In the genomic region with DNA sequence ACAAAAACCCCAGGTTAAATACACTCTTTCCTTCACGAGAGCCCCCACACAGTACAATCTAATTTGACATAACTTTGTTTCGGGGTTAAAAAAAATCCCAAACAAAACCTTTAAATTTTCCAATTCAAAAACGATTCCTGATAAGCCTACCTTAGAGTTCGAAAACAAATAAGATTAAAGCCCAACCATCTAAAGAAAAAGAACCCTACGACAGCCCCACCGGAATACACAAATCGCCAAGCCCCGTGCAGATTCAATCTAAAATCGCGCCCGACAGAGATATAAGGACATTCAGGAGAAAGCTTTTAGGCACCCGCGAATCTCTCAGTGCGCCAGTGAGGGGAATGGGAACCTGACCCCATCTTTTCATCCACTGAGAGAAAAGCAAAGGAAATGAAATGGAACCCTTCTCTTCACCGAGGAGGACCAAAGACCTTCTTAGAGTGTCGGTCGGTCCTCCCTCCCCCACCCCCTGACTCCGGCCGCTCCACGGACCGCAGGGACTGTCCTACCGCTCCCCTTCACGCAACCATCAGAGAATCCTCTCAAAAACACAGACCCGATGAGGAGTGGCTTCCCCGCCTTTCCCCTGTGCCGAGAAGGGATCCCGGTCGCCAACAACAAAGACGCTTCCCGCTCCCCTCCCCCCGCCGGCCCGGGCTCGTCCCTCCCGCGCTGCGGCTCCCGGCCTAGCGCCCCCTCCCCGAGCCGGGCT, we compare ENCODE assay signal across 8 cellular contexts. TPM values are rescaled to one million over a fixed set of nuclear protein-coding genes. Genes with fewer than 3 reads are reported as not detected.
DNase-seq lines count a peak whose midpoint lies in the region; ATAC-seq, FAIRE-seq and TF ChIP-seq lines count a peak whose summit lies in the region.

No MANE protein-coding gene starts in this region.

- H3K27ac Mint-ChIP-seq in activated naive CD8-positive, alpha-beta T cell treated with anti-CD3 and anti-CD28 coated beads for 36 hours = peak overlapping the region; percentile 81

- DNase-seq in NCI-H446 (lab: John Stamatoyannopoulos, UW) = peak; percentile 1 to 16
- DNase-seq in NCI-H446 treated with DMSO at 0.1 percent for 48 hours (lab: John Stamatoyannopoulos, UW) = no peak
- peak; percentile 54 for DNase-seq in OCI-LY7 (ENCODE audit: low spot score)
- DNase-seq in activated naive CD8-positive, alpha-beta T cell treated with anti-CD3 and anti-CD28 coated beads for 36 hours = peak; percentile 51
- peak; percentile 17 to 90 (median 76) for DNase-seq in head of caudate nucleus
- DNase-seq in urothelium cell line (ENCODE audit: low spot score) = peak; percentile 35

- H3K4me3 ChIP-seq in OCI-LY7 (ENCODE audit: low read depth, low read length, poor library complexity, severe bottlenecking) = peak overlapping the region; percentile 93
- H3K4me3 ChIP-seq in neutrophil (ENCODE audit: low read depth in 1 of 2, low read length in 1 of 2) = peak overlapping the region; percentile 74 to 85

- no peak for FAIRE-seq in urothelium cell line (lab: Jason Lieb, UNC)

- no peaks in the 10 kb centered on the region for H3K9me2 ChIP-seq in OCI-LY7 (ENCODE audit: insufficient read depth, low read length)

- H3K4me3 Mint-ChIP-seq in activated naive CD8-positive, alpha-beta T cell treated with anti-CD3 and anti-CD28 coated beads for 36 hours = peak overlapping the region; percentile 96

- H3K27ac ChIP-seq in OCI-LY7 (ENCODE audit: low read depth, low read length, poor library complexity, severe bottlenecking) (peak overlapping the region; percentile 73), neutrophil (peak overlapping the region; percentile 91)

- peak; percentile 0 for ATAC-seq in HG03039 (IDR thresholded peaks at IDR 0.05; ENCODE audit: unreplicated experiment)

- peaks cover 30% of the 10 kb centered on the region for H4K20me1 ChIP-seq in OCI-LY7 (ENCODE audit: insufficient read depth, low read length)

- CTCF ChIA-PET in OCI-LY7 (lab: Charles Lee; ENCODE audit: unreplicated experiment) = no interaction called here

- H3K4me1 Mint-ChIP-seq in activated naive CD8-positive, alpha-beta T cell treated with anti-CD3 and anti-CD28 coated beads for 36 hours = peaks cover 42% of the 10 kb centered on the region

- H3K36me3 Mint-ChIP-seq in activated naive CD8-positive, alpha-beta T cell treated with anti-CD3 and anti-CD28 coated beads for 36 hours = peaks cover 12% of the 10 kb centered on the region

- peaks cover 20% of the 10 kb centered on the region for H3K36me3 ChIP-seq in OCI-LY7 (ENCODE audit: insufficient read depth, low read length)
- H3K36me3 ChIP-seq in neutrophil = no peaks in the 10 kb centered on the region

- peak; percentile 29 for TF ChIP-seq CTCF in OCI-LY7 (conservative IDR thresholded peaks at IDR 0.05; ENCODE audit: low read length)
- no peak for TF ChIP-seq CTCF in neutrophil (IDR thresholded peaks at IDR 0.05)

- peak overlapping the region; percentile 87 for H3K4me2 ChIP-seq in OCI-LY7 (ENCODE audit: low read length)

- H3K27me3 Mint-ChIP-seq in activated naive CD8-positive, alpha-beta T cell treated with anti-CD3 and anti-CD28 coated beads for 36 hours = no peaks in the 10 kb centered on the region

- H3K79me2 ChIP-seq in OCI-LY7 (ENCODE audit: insufficient read depth, low read depth, low read length) = peaks cover 95% of the 10 kb centered on the region

- no TSS peak for BruUV-seq in OCI-LY7 (replicated peaks; lab: Mats Ljungman, UMichigan)

- peaks cover 43% of the 10 kb centered on the region for H3K4me1 ChIP-seq in OCI-LY7 (ENCODE audit: insufficient read depth, low read length, poor library complexity, severe bottlenecking)
- H3K4me1 ChIP-seq in neutrophil (ENCODE audit: control insufficient read depth in 1 of 2, insufficient read depth in 1 of 2, low read depth in 1 of 2, low read length in 1 of 2) = peaks cover 26% of the 10 kb centered on the region in 2 experiments

- H3K9me3 Mint-ChIP-seq in activated naive CD8-positive, alpha-beta T cell treated with anti-CD3 and anti-CD28 coated beads for 36 hours = no peaks in the 10 kb centered on the region

- no peak overlapping the region; the same call in 1 of the 2 replicates for H2AFZ ChIP-seq in OCI-LY7 (ENCODE audit: low read length)

- H3K9me3 ChIP-seq in OCI-LY7 (ENCODE audit: low read length) = no peaks in the 10 kb centered on the region
- no peaks in the 10 kb centered on the region for H3K9me3 ChIP-seq in neutrophil

- intact Hi-C loops in OCI-LY7 (cut with micrococcal nuclease; ENCODE audit: unreplicated experiment) (loop anchor here (1.0 to 10.0 kb wide), 4 partner anchors 9 to 455 kb away; a partner anchor contains a TSS), head of caudate nucleus (cut with DNase I) (loop anchor here (10.0 kb wide), 1 partner anchor 85 kb away; no protein-coding TSS in a partner anchor)

- POLR2A ChIA-PET in OCI-LY7 (lab: Charles Lee) = interaction anchor here (2.3 to 2.6 kb wide), 2 partner anchors 8 to 19 kb away, joined by 14 to 19 read pairs; no protein-coding TSS in a partner anchor

- no peaks in the 10 kb centered on the region for H3K27me3 ChIP-seq in neutrophil

RNA-seq across cellular contexts. Expression of a gene that starts 0.9 kb away (rescaled TPM):
- 28.3 and 31.0 TPM in 2 replicates for total RNA-seq in OCI-LY7 (2014; rRNA removed; shearing (Covaris generic))
- total RNA-seq in OCI-LY7 (2022) = 47.7 and 51.8 TPM in 2 replicates
- total RNA-seq in activated naive CD8-positive, alpha-beta T cell treated with anti-CD3 and anti-CD28 coated beads for 36 hours = 10 to 100 TPM; 14.8 to 15.5 TPM

RNA-seq across cellular contexts. Expression of a gene that starts 1.4 kb away (rescaled TPM):
- 5.6 and 8.7 TPM in 2 replicates for total RNA-seq in OCI-LY7 (2014; rRNA removed; shearing (Covaris generic))
- 12.1 and 14.2 TPM in 2 replicates for total RNA-seq in OCI-LY7 (2022)
- total RNA-seq in activated naive CD8-positive, alpha-beta T cell treated with anti-CD3 and anti-CD28 coated beads for 36 hours = 10 to 100 TPM; 13.1 to 13.2 TPM
